Comparison of ENCODE assay signal across 16 cellular contexts in genomic region chr12:70664463-70664862, GRCh38. TPM values are rescaled to one million over a fixed set of nuclear protein-coding genes. Genes with fewer than 3 reads are reported as not detected.
DNase-seq lines count a peak whose midpoint lies in the region; ATAC-seq, FAIRE-seq and TF ChIP-seq lines count a peak whose summit lies in the region.
"Had no signal": no experiment of that assay in that cellular context is flagged by ENCODE, and none has a peak within 500 bp of the region (broad histone marks: within the 10 kb centered on the region; RNA-seq: fewer than 3 reads in every experiment).

No MANE protein-coding gene starts in this region.

- TF ChIP-seq POLR2A in IMR-90 (IDR thresholded peaks at IDR 0.05; ENCODE audit: low read depth, low read length) (no peak), H1 (IDR thresholded peaks at IDR 0.05; ENCODE audit: control extremely low read depth in 1 of 2, low read depth in 2 of 2, low read length in 2 of 2) (no peak), GM12891 (IDR thresholded peaks at IDR 0.05; ENCODE audit: low read depth, low read length) (no peak)

- H3K9me3 ChIP-seq in IMR-90 (ENCODE audit: control insufficient read depth, insufficient read depth, low read length), result no peaks in the 10 kb centered on the region
- H3K9me3 ChIP-seq in H1 (ENCODE audit: insufficient read depth in 2 of 2, low read depth in 1 of 2, low read length in 1 of 2), result no peaks in the 10 kb centered on the region
- H3K9me3 ChIP-seq in naive thymus-derived CD4-positive, alpha-beta T cell (ENCODE audit: control insufficient read depth in 2 of 3, low read length in 3 of 3), result no peaks in the 10 kb centered on the region
- H3K9me3 ChIP-seq: esophagus squamous epithelium, SJSA1 had no signal

- H4K20me1 ChIP-seq in IMR-90 (ENCODE audit: insufficient read depth, low read length) (no peaks in the 10 kb centered on the region), H1 (replicated peaks in 1 of 2; ENCODE audit: control insufficient read depth in 1 of 2, insufficient read depth in 2 of 2, low read length in 2 of 2) (no peaks in the 10 kb centered on the region)

- no peaks in the 10 kb centered on the region for H3K36me3 Mint-ChIP-seq in naive thymus-derived CD4-positive, alpha-beta T cell

- H2AK9ac ChIP-seq in IMR-90 (replicated peaks; ENCODE audit: low read depth, low read length, poor library complexity), result no peak overlapping the region

- no peak overlapping the region for H3K4me3 Mint-ChIP-seq in naive thymus-derived CD4-positive, alpha-beta T cell
- H3K4me3 Mint-ChIP-seq: activated T-cell treated with anti-CD3 and anti-CD28 coated beads, Interleukin-2, amount 50 U/mL, for 72 hours had no signal

- H3K27ac ChIP-seq in IMR-90 (ENCODE audit: insufficient read depth, low read length) (no peak overlapping the region), H1 (ENCODE audit: low read depth, low read length) (no peak overlapping the region)
- no peak overlapping the region for H3K27ac ChIP-seq in naive thymus-derived CD4-positive, alpha-beta T cell (ENCODE audit: low read depth, low read length)
- H3K27ac ChIP-seq: esophagus squamous epithelium, SJSA1 had no signal

- TF ChIP-seq EP300 in H1 (IDR thresholded peaks at IDR 0.05; ENCODE audit: borderline replicate concordance in 1 of 2, low read depth in 2 of 2, low read length in 2 of 2), result no peak

- H3K9ac ChIP-seq in IMR-90 (ENCODE audit: low read depth, low read length) (no peak overlapping the region), H1 (replicated peaks in 1 of 4; ENCODE audit: extremely low read depth in 1 of 4, low read depth in 3 of 4, low read length in 3 of 4) (no peak overlapping the region)

- H2BK20ac ChIP-seq in IMR-90 (ENCODE audit: low read depth, low read length) (no peak overlapping the region), H1 (ENCODE audit: low read length) (no peak overlapping the region)

- no peak for DNase-seq in IMR-90
- DNase-seq in NCI-H748 (lab: John Stamatoyannopoulos, UW; ENCODE audit: unreplicated experiment), result peak; percentile 77
- no peak for DNase-seq in H1 (ENCODE audit: low read depth in 1 of 2, low spot score in 2 of 2)
- peak; percentile 8 for DNase-seq in occipital lobe (lab: John Stamatoyannopoulos, UW)
- no peak for DNase-seq in mucosa of gallbladder (ENCODE audit: low spot score)
- DNase-seq in naive thymus-derived CD4-positive, alpha-beta T cell, result no peak
- DNase-seq in GM12891 (ENCODE audit: insufficient read length, low spot score), result no peak
- DNase-seq: activated T-cell treated with anti-CD3 and anti-CD28 coated beads, Interleukin-2, amount 50 U/mL, for 72 hours; esophagus squamous epithelium; left colon; NCI-H226; stimulated activated CD4-positive, alpha-beta T cell treated with anti-CD3 and anti-CD28 coated beads, Interleukin-1b, Interleukin-23, amount 100 ng/mL, for 48 hours; stimulated activated naive CD8-positive, alpha-beta T cell treated with anti-CD3 and anti-CD28 coated beads, Interleukin-15, Interleukin-2, amounts not matched to agents 100 U/mL and 50 U/mL, for 24 hours had no signal

- CTCF ChIA-PET in IMR-90 (lab: Yijun Ruan, JAX) (no interaction called here), H1 (lab: Charles Lee; ENCODE audit: partially characterized antibody) (interaction anchor here (0.7 to 1.8 kb wide), 2 partner anchors 16 to 728 kb away, joined by 3 to 6 read pairs; no protein-coding TSS in a partner anchor)
- CTCF ChIA-PET in naive thymus-derived CD4-positive, alpha-beta T cell (lab: Charles Lee), result no interaction called here

- WGBS in IMR-90 (ENCODE audit: extremely low coverage in 2 of 2, insufficient read length in 1 of 2), 2 experiments, result 61% methylated on average over 5 of the region's 7 CpGs; no CpG with 5 or more reads in 1 of the 2 experiments
- WGBS in H1 (ENCODE audit: extremely low coverage in 1 of 2, insufficient coverage in 1 of 2, insufficient read length in 1 of 2, insufficient replicate concordance in 2 of 2, low coverage in 1 of 2, low lambda C conversion rate in 2 of 2, missing lambda C conversion rate in 1 of 2), 2 experiments, result 32% methylated on average over 7 of the region's 7 CpGs; no CpG with 5 or more reads in 1 of the 2 experiments

- H3K18ac ChIP-seq in IMR-90 (ENCODE audit: low read depth, low read length) (no peak overlapping the region), H1 (ENCODE audit: extremely low read depth, low read length) (0 out of 2 replicates have a peak overlapping the region, but pooled peaks have one; percentile 42)

- H2AK5ac ChIP-seq in IMR-90 (ENCODE audit: low read depth, low read length), result no peak overlapping the region
- no peak overlapping the region for H2AK5ac ChIP-seq in H1 (ENCODE audit: low read depth, low read length)

- no peaks in the 10 kb centered on the region for H3K4me1 ChIP-seq in IMR-90 (ENCODE audit: control insufficient read depth, insufficient read depth, low read length)
- peaks cover 0 to 8% (median 7%) of the 10 kb centered on the region in 4 experiments; a peak in 5 of 7 replicates for H3K4me1 ChIP-seq in H1 (replicated peaks in 1 of 4; ENCODE audit: control insufficient read depth in 3 of 4, insufficient read depth in 4 of 4, low read length in 3 of 4)
- H3K4me1 ChIP-seq in naive thymus-derived CD4-positive, alpha-beta T cell (ENCODE audit: control insufficient read depth in 2 of 2, insufficient read depth in 2 of 2, low read length in 2 of 2), result no peaks in the 10 kb centered on the region

- ATAC-seq in IMR-90 (ENCODE audit: low read depth), result no peak
- no peak for ATAC-seq in naive thymus-derived CD4-positive, alpha-beta T cell
- ATAC-seq: activated T-cell treated with anti-CD3 and anti-CD28 coated beads, Interleukin-2, amount 50 U/mL, for 72 hours; left colon; stimulated activated naive CD8-positive, alpha-beta T cell treated with anti-CD3 and anti-CD28 coated beads, Interleukin-15, Interleukin-2, amounts not matched to agents 100 U/mL and 50 U/mL, for 24 hours had no signal

- no peak overlapping the region for H3K23ac ChIP-seq in IMR-90 (ENCODE audit: low read depth, low read length)
- no peak overlapping the region for H3K23ac ChIP-seq in H1 (ENCODE audit: insufficient read length)

- no TSS peak for BruUV-seq in IMR-90 (replicated peaks; lab: Mats Ljungman, UMichigan)

- peaks cover 0 to 9% (median 4%) of the 10 kb centered on the region in 5 donors for H3K27me3 Mint-ChIP-seq in naive thymus-derived CD4-positive, alpha-beta T cell

- peaks cover 0 to 3% (median 0%) of the 10 kb centered on the region in 7 donors for H3K4me1 Mint-ChIP-seq in naive thymus-derived CD4-positive, alpha-beta T cell

- no peak overlapping the region for H4K5ac ChIP-seq in IMR-90 (ENCODE audit: low read depth, low read length)
- H4K5ac ChIP-seq in H1 (ENCODE audit: insufficient read length, low read depth, low read length), result no peak overlapping the region

- dilution Hi-C loops in IMR-90 (cut with HindIII; ENCODE audit: low sequenced_read_pairs, unreplicated experiment), result no loop called here

- H4K8ac ChIP-seq in IMR-90 (ENCODE audit: low read depth in 2 of 2, low read length in 2 of 2) (no peak overlapping the region), H1 (ENCODE audit: extremely low read depth, insufficient read depth, low read length) (no peak overlapping the region)

- H2BK15ac ChIP-seq in IMR-90 (ENCODE audit: low read depth, low read length) (no peak overlapping the region), H1 (ENCODE audit: low read length) (no peak overlapping the region)

- in situ Hi-C loops in IMR-90 (cut with MboI; ENCODE audit: low sequenced_read_pairs), result no loop called here

- H3K36me3 ChIP-seq in IMR-90 (ENCODE audit: control insufficient read depth, insufficient read depth, low read length) (no peaks in the 10 kb centered on the region), H1 (ENCODE audit: control insufficient read depth in 2 of 4, insufficient read depth in 4 of 4, low read length in 3 of 4) (no peaks in the 10 kb centered on the region)
- no peaks in the 10 kb centered on the region for H3K36me3 ChIP-seq in naive thymus-derived CD4-positive, alpha-beta T cell (ENCODE audit: control insufficient read depth in 2 of 3, insufficient read depth in 3 of 3, low read length in 3 of 3)
- H3K36me3 ChIP-seq: esophagus squamous epithelium, SJSA1 had no signal

- no peak overlapping the region for H3K4ac ChIP-seq in IMR-90 (ENCODE audit: low read depth, low read length)
- no peak overlapping the region for H3K4ac ChIP-seq in H1 (replicated peaks; ENCODE audit: insufficient read length, low read depth, low read length)

- H3K79me1 ChIP-seq in IMR-90 (ENCODE audit: low read depth in 1 of 2, low read length in 2 of 2) (no peaks in the 10 kb centered on the region), H1 (ENCODE audit: low read depth, low read length) (no peaks in the 10 kb centered on the region)

- H3K27ac Mint-ChIP-seq in naive thymus-derived CD4-positive, alpha-beta T cell, result no peak overlapping the region
- H3K27ac Mint-ChIP-seq: activated T-cell treated with anti-CD3 and anti-CD28 coated beads, Interleukin-2, amount 50 U/mL, for 72 hours had no signal

- no peak overlapping the region for H2BK12ac ChIP-seq in H1 (ENCODE audit: low read depth, low read length)

- H4K91ac ChIP-seq in IMR-90 (ENCODE audit: insufficient read depth, low read depth, low read length) (no peak overlapping the region), H1 (replicated peaks; ENCODE audit: insufficient read length, low read length) (peak overlapping the region; percentile 36)

- TF ChIP-seq CTCF in IMR-90 (conservative IDR thresholded peaks at IDR 0.05; ENCODE audit: low read depth, low read length), result no peak
- no peak for TF ChIP-seq CTCF in H1 (IDR thresholded peaks at IDR 0.05; ENCODE audit: control extremely low read depth in 1 of 3, insufficient read depth in 1 of 3, low read depth in 1 of 3, low read length in 3 of 3)

- H3K79me2 ChIP-seq in H1 (ENCODE audit: control insufficient read depth in 1 of 2, insufficient read depth in 2 of 2, low read length in 2 of 2), result no peaks in the 10 kb centered on the region

- H3K4me2 ChIP-seq in IMR-90 (ENCODE audit: low read depth, low read length) (no peak overlapping the region), H1 (ENCODE audit: insufficient read depth in 1 of 2, low read depth in 2 of 2, low read length in 2 of 2) (peak overlapping the region; percentile 28 to 45)

- TF ChIP-seq RAD21 in IMR-90 (IDR thresholded peaks at IDR 0.05; ENCODE audit: low read length) (no peak), H1 (IDR thresholded peaks at IDR 0.05 in 1 of 2, conservative IDR thresholded peaks at IDR 0.05 in 1 of 2; ENCODE audit: low read depth in 2 of 2, low read length in 2 of 2) (no peak)

- H2BK5ac ChIP-seq in IMR-90 (ENCODE audit: low read depth, low read length, poor library complexity, severe bottlenecking) (no peak overlapping the region), H1 (ENCODE audit: low read depth, low read length) (peak overlapping the region; percentile 0; the same call in 1 of the 2 replicates)

- H3K23me2 ChIP-seq in H1 (ENCODE audit: low read depth, low read length), result no peaks in the 10 kb centered on the region

- POLR2A ChIA-PET in IMR-90 (lab: Charles Lee; ENCODE audit: unreplicated experiment), result no interaction called here
- POLR2A ChIA-PET in H1 (lab: Charles Lee; ENCODE audit: partially characterized antibody), result no interaction called here
- POLR2A ChIA-PET in naive thymus-derived CD4-positive, alpha-beta T cell (lab: Charles Lee), result no interaction called here

- intact Hi-C loops in IMR-90 (cut with micrococcal nuclease), result no loop called here
- intact Hi-C loops in naive thymus-derived CD4-positive, alpha-beta T cell (cut with micrococcal nuclease), result no loop called here

- peak overlapping the region; percentile 5 for H2AFZ ChIP-seq in IMR-90 (replicated peaks; ENCODE audit: low read length, poor library complexity)
- H2AFZ ChIP-seq in H1 (ENCODE audit: low read length), result no peak overlapping the region

- FAIRE-seq in H1 (lab: Jason Lieb, UNC) (no peak), GM12891 (lab: Jason Lieb, UNC) (no peak)
- FAIRE-seq: bronchial epithelial cell, GM19239 had no signal

- H3K4me3 ChIP-seq in IMR-90 (ENCODE audit: insufficient read depth, low read depth, low read length) (no peak overlapping the region), H1 (ENCODE audit: extremely low read depth in 1 of 4, insufficient read depth in 2 of 4, low read depth in 3 of 4, low read length in 4 of 4) (peak overlapping the region in 1 of 4 experiments; percentile 45; a peak in 2 of 8 replicates)
- no peak overlapping the region for H3K4me3 ChIP-seq in naive thymus-derived CD4-positive, alpha-beta T cell (ENCODE audit: low read length)
- H3K4me3 ChIP-seq: esophagus squamous epithelium, SJSA1 had no signal

- H3K14ac ChIP-seq in IMR-90 (replicated peaks; ENCODE audit: low read depth, low read length), result no peak overlapping the region
- no peak overlapping the region for H3K14ac ChIP-seq in H1 (ENCODE audit: insufficient read length)

- no peak overlapping the region for H2BK120ac ChIP-seq in IMR-90 (ENCODE audit: low read depth, low read length)
- peak overlapping the region; percentile 76 for H2BK120ac ChIP-seq in H1 (replicated peaks; ENCODE audit: low read depth, low read length)

- H3K56ac ChIP-seq in IMR-90 (ENCODE audit: extremely low read depth, insufficient read depth, low read length) (no peak overlapping the region), H1 (replicated peaks; ENCODE audit: insufficient read length, low read depth, low read length) (no peak overlapping the region)

- peaks cover 0 to 2% (median 0%) of the 10 kb centered on the region in 11 donors for H3K9me3 Mint-ChIP-seq in naive thymus-derived CD4-positive, alpha-beta T cell
- H3K9me3 Mint-ChIP-seq: activated T-cell treated with anti-CD3 and anti-CD28 coated beads, Interleukin-2, amount 50 U/mL, for 72 hours had no signal

- no peaks in the 10 kb centered on the region for H3K27me3 ChIP-seq in IMR-90 (ENCODE audit: control insufficient read depth, insufficient read depth, low read length)
- no peaks in the 10 kb centered on the region for H3K27me3 ChIP-seq in H1 (replicated peaks in 1 of 4; ENCODE audit: control insufficient read depth in 3 of 4, extremely low read depth in 1 of 4, insufficient read depth in 3 of 4, low read length in 3 of 4)
- H3K27me3 ChIP-seq in naive thymus-derived CD4-positive, alpha-beta T cell (ENCODE audit: control insufficient read depth in 2 of 2, insufficient read depth in 2 of 2, low read length in 2 of 2), result no peaks in the 10 kb centered on the region
- H3K27me3 ChIP-seq: esophagus squamous epithelium, SJSA1 had no signal

- H3K9me1 ChIP-seq in IMR-90 (ENCODE audit: insufficient read depth, low read length), result no peaks in the 10 kb centered on the region

RNA-seq across cellular contexts. Expression of gene PTPRB, which starts 27.2 kb away (rescaled TPM):
- total RNA-seq in IMR-90 (2012; rRNA removed), result 5.3 and 6.5 TPM in 2 replicates
- polyA plus RNA-seq in IMR-90 (2012; rRNA removed), result 3.7 and 4.1 TPM in 2 replicates
- 1.3 TPM in 2 replicates for polyA plus RNA-seq in IMR-90 (2012; cell fraction: cytosol; rRNA removed)
- 2.0 and 6.4 TPM in 2 replicates for polyA plus RNA-seq in IMR-90 (2012; cell fraction: nucleus; rRNA removed; ENCODE audit: low replicate concordance)
- total RNA-seq in H1 (2021; fragmentation: NEBNext Ultra II Directional; extraction: Animal tissue kit (Norgen Biotek cat#: 25700)), result 0.58 and 1.1 TPM in 2 replicates
- 0.14 and 0.36 TPM in 2 replicates for polyA plus RNA-seq in H1 (2011; rRNA removed)
- 0.31 TPM for polyA plus RNA-seq in H1 (2011; cell fraction: cytosol; rRNA removed)
- polyA plus RNA-seq in H1 (2011; cell fraction: nucleus; rRNA removed), result 0.44 TPM
- polyA plus RNA-seq in H1 (2012, experiment 1 of 2), result 0.62 to 0.74 TPM (median 0.69 TPM) in 4 replicates
- polyA plus RNA-seq in H1 (2012, experiment 2 of 2), result 0.18 TPM
- polyA plus RNA-seq in H1 (2013, experiment 1 of 2), result 1.7 TPM
- 1.7 TPM for polyA plus RNA-seq in H1 (2013, experiment 2 of 2)
- 0.98 and 2.0 TPM in 2 replicates for polyA minus RNA-seq in H1 (2011; rRNA and poly(A)+ RNA removed)
- 0.44 TPM for polyA minus RNA-seq in H1 (2011; cell fraction: cytosol; rRNA and poly(A)+ RNA removed)
- polyA minus RNA-seq in H1 (2011; cell fraction: nucleus; rRNA and poly(A)+ RNA removed), result 1.00 TPM
- total RNA-seq in occipital lobe, result 8.7 TPM
- total RNA-seq in mucosa of gallbladder, result 26.0 TPM
- total RNA-seq in naive thymus-derived CD4-positive, alpha-beta T cell, result under 1 TPM in 2 of 5 experiments, not detected in 3; 0.16 to 0.24 TPM
- not detected for polyA plus RNA-seq in naive thymus-derived CD4-positive, alpha-beta T cell
- not detected for polyA plus RNA-seq in GM12891 (2012; ENCODE audit: low read depth, missing spikeins)
- total RNA-seq: activated T-cell treated with anti-CD3 and anti-CD28 coated beads, Interleukin-2, amount 50 U/mL, for 72 hours had no signal

Comparison
In these comparisons a context has a peak if more than half of its experiments do, and no peak if none do; other contexts are left out.
1. DNase-seq: peak in NCI-H748 (single experiment) and occipital lobe (single experiment); none in IMR-90 (single experiment), H1 (0 of 2), mucosa of gallbladder (single experiment), naive thymus-derived CD4-positive, alpha-beta T cell (0 of 9) and GM12891 (single experiment).